In the genomic region with DNA sequence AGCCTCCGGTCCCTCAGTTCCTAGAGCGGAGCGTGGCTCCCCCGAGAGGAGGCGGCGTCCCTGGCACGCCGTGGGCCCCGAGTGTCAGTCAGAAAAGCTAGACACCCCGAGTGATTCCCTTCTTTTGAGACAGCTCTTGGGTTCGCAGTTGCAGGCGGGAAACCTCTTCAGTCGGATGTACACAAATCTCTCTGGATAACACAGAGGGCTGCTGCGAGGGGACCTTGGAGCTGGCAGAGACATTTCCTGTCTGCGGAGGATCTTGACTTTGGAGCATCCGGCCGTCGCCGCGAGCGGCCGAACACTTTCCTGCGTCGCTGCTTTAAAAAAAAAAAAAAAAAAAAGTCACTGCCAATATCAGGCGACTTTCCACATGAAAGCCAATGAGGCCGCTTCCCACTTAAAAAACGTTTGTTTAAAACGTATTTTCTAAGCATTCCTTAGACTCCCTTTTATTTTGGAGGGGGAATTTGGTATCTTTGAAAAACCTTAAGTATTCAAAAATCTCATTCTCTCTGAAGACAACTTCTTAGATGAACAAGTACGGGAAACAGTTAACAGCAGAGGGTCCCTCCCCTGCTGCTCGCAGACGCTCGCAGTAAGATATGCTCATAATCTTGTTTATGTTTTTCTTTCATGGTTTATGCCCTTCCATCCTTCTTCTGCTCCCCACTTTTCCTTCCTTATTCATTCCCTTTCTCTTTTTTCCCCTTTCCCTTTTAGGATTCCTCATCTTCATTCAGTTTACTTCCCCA, we compare ENCODE assay signal across 8 cellular contexts. TPM values are rescaled to one million over a fixed set of nuclear protein-coding genes. Genes with fewer than 3 reads are reported as not detected.
DNase-seq lines count a peak whose midpoint lies in the region; ATAC-seq and TF ChIP-seq lines count a peak whose summit lies in the region.

No MANE protein-coding gene starts in this region.

- H3K4me2 ChIP-seq in Karpas-422 (ENCODE audit: low read depth, low read length, poor library complexity, severe bottlenecking) (peak overlapping the region; percentile 80), fibroblast of lung (ENCODE audit: extremely low read depth, insufficient read depth, low read length) (peak overlapping the region; percentile 42), neural cell (ENCODE audit: low read length) (peak overlapping the region; percentile 54)

- H3K27ac ChIP-seq in Karpas-422 (ENCODE audit: low read length): no peak overlapping the region
- no peak overlapping the region for H3K27ac ChIP-seq in fibroblast of lung (ENCODE audit: insufficient read depth, low read length)
- no peak overlapping the region for H3K27ac ChIP-seq in neural cell (ENCODE audit: low read length)

- no peak overlapping the region for H3K4me3 ChIP-seq in Caco-2 (ENCODE audit: low read depth, low read length)
- peak overlapping the region; percentile 60 for H3K4me3 ChIP-seq in Karpas-422 (ENCODE audit: low read length)
- H3K4me3 ChIP-seq in fibroblast of lung (replicated peaks in 1 of 4; ENCODE audit: control extremely low read depth in 1 of 4, insufficient read depth in 1 of 4, low read depth in 3 of 4, low read length in 4 of 4): peak overlapping the region; percentile 5 to 72 (median 44)
- H3K4me3 ChIP-seq in neural cell (ENCODE audit: low read length): peak overlapping the region; percentile 61

- H3K27ac Mint-ChIP-seq in Caco-2 (ENCODE audit: unreplicated experiment): peak overlapping the region; percentile 16
- 0 out of 2 replicates have a peak overlapping the region, but pooled peaks have one; percentile 49 for H3K27ac Mint-ChIP-seq in WTC11

- DNase-seq in Caco-2 (no peak), Karpas-422 (peak; percentile 65), WTC11 (ENCODE audit: low spot score) (peak; percentile 52), fibroblast of lung (ENCODE audit: low read depth in 2 of 2) (peak; percentile 54 to 55), G401 (ENCODE audit: low spot score) (no peak), GM10248 (ENCODE audit: extremely low spot score) (no peak)

- peaks cover 6% of the 10 kb centered on the region for H3K36me3 Mint-ChIP-seq in Caco-2 (ENCODE audit: insufficient read depth, unreplicated experiment)
- peaks cover 2% of the 10 kb centered on the region; the same call in 1 of the 2 replicates for H3K36me3 Mint-ChIP-seq in WTC11

- no peaks in the 10 kb centered on the region for H4K20me1 ChIP-seq in Karpas-422 (ENCODE audit: insufficient read depth, low read depth, low read length)
- no peaks in the 10 kb centered on the region for H4K20me1 ChIP-seq in fibroblast of lung (ENCODE audit: control insufficient read depth, extremely low read depth, insufficient read depth, low read length)
- no peaks in the 10 kb centered on the region for H4K20me1 ChIP-seq in neural cell (ENCODE audit: insufficient read depth)

- no peak for TF ChIP-seq EP300 in neural cell (conservative IDR thresholded peaks at IDR 0.05; ENCODE audit: poor library complexity, severe bottlenecking)

- intact Hi-C loops in Caco-2 (cut with micrococcal nuclease; ENCODE audit: unreplicated experiment): loop anchor here (10.0 kb wide), 1 partner anchor 115 kb away; no protein-coding TSS in a partner anchor

- H3K9me3 Mint-ChIP-seq in Caco-2 (ENCODE audit: unreplicated experiment): no peaks in the 10 kb centered on the region
- H3K9me3 Mint-ChIP-seq in WTC11: no peaks in the 10 kb centered on the region

- no peaks in the 10 kb centered on the region for H3F3A ChIP-seq in neural cell (ENCODE audit: insufficient read depth, low read length, poor library complexity, severe bottlenecking)

- no peaks in the 10 kb centered on the region for H3K79me2 ChIP-seq in Karpas-422 (ENCODE audit: low read length)
- no peaks in the 10 kb centered on the region for H3K79me2 ChIP-seq in fibroblast of lung (ENCODE audit: control insufficient read depth, insufficient read depth, low read length)
- no peaks in the 10 kb centered on the region for H3K79me2 ChIP-seq in neural cell (replicated peaks; ENCODE audit: insufficient read depth, low read length)

- H3K4me3 Mint-ChIP-seq in Caco-2 (ENCODE audit: unreplicated experiment) (peak overlapping the region; percentile 42), WTC11 (peak overlapping the region; percentile 79)

- H3K36me3 ChIP-seq in Caco-2 (ENCODE audit: control insufficient read depth, insufficient read depth, low read length): no peaks in the 10 kb centered on the region
- peaks cover 1% of the 10 kb centered on the region; the same call in 1 of the 2 replicates for H3K36me3 ChIP-seq in Karpas-422 (ENCODE audit: insufficient read depth, low read length)
- no peaks in the 10 kb centered on the region for H3K36me3 ChIP-seq in fibroblast of lung (ENCODE audit: control insufficient read depth, insufficient read depth, low read length)
- H3K36me3 ChIP-seq in neural cell (ENCODE audit: insufficient read depth, low read length): no peaks in the 10 kb centered on the region

- H3K27me3 ChIP-seq in Caco-2 (replicated peaks; ENCODE audit: control insufficient read depth, insufficient read depth, low read length) (no peaks in the 10 kb centered on the region), Karpas-422 (ENCODE audit: low read length) (no peaks in the 10 kb centered on the region), fibroblast of lung (ENCODE audit: control insufficient read depth, insufficient read depth, low read length) (no peaks in the 10 kb centered on the region), neural cell (ENCODE audit: insufficient read depth, low read depth, low read length) (peaks cover 69% of the 10 kb centered on the region)

- no peaks in the 10 kb centered on the region for H3K9me2 ChIP-seq in Karpas-422 (replicated peaks; ENCODE audit: insufficient read depth, low read length)
- H3K9me2 ChIP-seq in neural cell (ENCODE audit: insufficient read depth, low read length): no peaks in the 10 kb centered on the region

- H3K27me3 Mint-ChIP-seq in Caco-2 (ENCODE audit: insufficient read depth, unreplicated experiment) (no peaks in the 10 kb centered on the region), WTC11 (ENCODE audit: low read depth) (peaks cover 67% of the 10 kb centered on the region)

- in situ Hi-C loops in G401 (cut with HindIII; ENCODE audit: low sequenced_read_pairs): no loop called here

- H3K4me1 Mint-ChIP-seq in Caco-2 (ENCODE audit: low read depth, unreplicated experiment) (peaks cover 31% of the 10 kb centered on the region), WTC11 (peaks cover 34% of the 10 kb centered on the region)

- H2AFZ ChIP-seq in Karpas-422 (ENCODE audit: low read length) (peak overlapping the region; percentile 84), fibroblast of lung (ENCODE audit: low read length) (peak overlapping the region; percentile 88), neural cell (ENCODE audit: low read depth, low read length) (no peak overlapping the region)

- CTCF ChIA-PET in Caco-2 (lab: Charles Lee): no interaction called here
- CTCF ChIA-PET in WTC11 (lab: Charles Lee): interaction anchor here (0.6 to 1.5 kb wide), 6 partner anchors 9 to 263 kb away, joined by 3 to 4 read pairs (median 4); no protein-coding TSS in a partner anchor
- CTCF ChIA-PET in GM10248 (lab: Yijun Ruan, JAX): interaction anchor here (1.1 to 1.5 kb wide), 3 partner anchors 9 to 12 kb away, joined by 3 to 4 read pairs (median 4); a partner anchor contains a TSS

- POLR2A ChIA-PET in Caco-2 (lab: Charles Lee): interaction anchor here (0.6 kb wide), 1 partner anchor 10 kb away, joined by 3 read pairs; no protein-coding TSS in a partner anchor
- POLR2A ChIA-PET in WTC11 (lab: Charles Lee): no interaction called here
- POLR2A ChIA-PET in GM10248 (lab: Yijun Ruan, JAX): no interaction called here

- H3K9ac ChIP-seq in Karpas-422 (ENCODE audit: low read length) (peak overlapping the region; percentile 68), fibroblast of lung (ENCODE audit: insufficient read depth, low read length) (no peak overlapping the region), neural cell (ENCODE audit: low read length) (no peak overlapping the region)

- ATAC-seq in WTC11 (peak; percentile 68), GM21786 (IDR thresholded peaks at IDR 0.05; ENCODE audit: unreplicated experiment) (no peak)

- no TSS peak for BruUV-seq in Caco-2 (replicated peaks; lab: Mats Ljungman, UMichigan)

- H3K9me3 ChIP-seq in Caco-2: no peaks in the 10 kb centered on the region
- H3K9me3 ChIP-seq in Karpas-422 (ENCODE audit: low read length): no peaks in the 10 kb centered on the region
- no peaks in the 10 kb centered on the region for H3K9me3 ChIP-seq in fibroblast of lung (ENCODE audit: control insufficient read depth, insufficient read depth, low read depth, low read length)
- H3K9me3 ChIP-seq in neural cell (ENCODE audit: low read length): no peaks in the 10 kb centered on the region

- no peak for TF ChIP-seq RAD21 in neural cell (conservative IDR thresholded peaks at IDR 0.05)

- no peak for TF ChIP-seq CTCF in Caco-2 (IDR thresholded peaks at IDR 0.05; ENCODE audit: insufficient read depth in 1 of 2, low read depth in 1 of 2, low read length in 1 of 2, severe bottlenecking in 1 of 2, unreplicated experiment in 1 of 2)
- TF ChIP-seq CTCF in WTC11 (IDR thresholded peaks at IDR 0.05): no peak
- TF ChIP-seq CTCF in fibroblast of lung (conservative IDR thresholded peaks at IDR 0.05 in 1 of 2, IDR thresholded peaks at IDR 0.05 in 1 of 2; ENCODE audit: low read depth in 1 of 2, low read length in 2 of 2): no peak
- TF ChIP-seq CTCF in neural cell (IDR thresholded peaks at IDR 0.05; ENCODE audit: poor library complexity, severe bottlenecking): no peak
- TF ChIP-seq CTCF in GM10248 (IDR thresholded peaks at IDR 0.05; ENCODE audit: control extremely low read depth, extremely low read depth, low read depth, missing control alignments): no peak

- H3K4me1 ChIP-seq in Caco-2: peaks cover 36% of the 10 kb centered on the region
- H3K4me1 ChIP-seq in Karpas-422 (ENCODE audit: low read length): peaks cover 39% of the 10 kb centered on the region
- H3K4me1 ChIP-seq in fibroblast of lung (ENCODE audit: control insufficient read depth, extremely low read depth, insufficient read depth, low read length): peaks cover 3% of the 10 kb centered on the region

TF ChIP-seq in WTC11, 78 proteins besides CTCF, POLR2A, EP300 and RAD21 (continues in another document):
- TF ChIP-seq ZBTB21 (CRISPR knock-in tag; IDR thresholded peaks at IDR 0.05; ENCODE audit: borderline replicate concordance): no peak

TF ChIP-seq in neural cell, 6 proteins besides CTCF, POLR2A, EP300 and RAD21 (continues in another document):
- TF ChIP-seq MXI1 (conservative IDR thresholded peaks at IDR 0.05; ENCODE audit: poor library complexity, severe bottlenecking): no peak
- TF ChIP-seq POLR2AphosphoS5 (IDR thresholded peaks at IDR 0.05): no peak
- TF ChIP-seq TAF1 (IDR thresholded peaks at IDR 0.05; ENCODE audit: low read depth): no peak

RNA-seq across cellular contexts. Expression of a gene that starts 9.9 kb away (rescaled TPM):
- 5.8 and 6.7 TPM in 2 replicates for total RNA-seq in Caco-2 (2022)
- total RNA-seq in Karpas-422 (2014; rRNA removed; shearing (Covaris generic); ENCODE audit: low replicate concordance): 71.7 and 84.2 TPM in 2 replicates
- total RNA-seq in WTC11 (2021): 4.5 to 4.8 TPM (median 4.8 TPM) in 3 replicates
- total RNA-seq in fibroblast of lung: 3.1 and 3.5 TPM in 2 replicates
- 2.9 and 13.2 TPM in 2 replicates for polyA plus RNA-seq in fibroblast of lung
- 2.9 and 14.3 TPM in 2 replicates for polyA plus RNA-seq in fibroblast of lung (2012)
- polyA minus RNA-seq in fibroblast of lung (ENCODE audit: low replicate concordance): 4.2 and 4.4 TPM in 2 replicates
- not detected in 2 replicates for polyA plus RNA-seq in neural cell
- polyA minus RNA-seq in neural cell: not detected in 2 replicates
- total RNA-seq in G401 (2014; rRNA removed; shearing (Covaris generic)): 0.54 and 0.98 TPM in 2 replicates

Comparison
In these comparisons a context has a peak if more than half of its experiments do, and no peak if none do; other contexts are left out.
1. DNase-seq: peak in Karpas-422 (single experiment), WTC11 (single experiment) and fibroblast of lung (2 of 2); none in Caco-2 (0 of 2), G401 (single experiment) and GM10248 (single experiment).
2. Peak in every context shown above with its lines, with median percentiles within 50 percentile points of each other: H3K4me2 ChIP-seq.